Comparison of ENCODE assay signal across 20 cellular contexts in the genomic region with DNA sequence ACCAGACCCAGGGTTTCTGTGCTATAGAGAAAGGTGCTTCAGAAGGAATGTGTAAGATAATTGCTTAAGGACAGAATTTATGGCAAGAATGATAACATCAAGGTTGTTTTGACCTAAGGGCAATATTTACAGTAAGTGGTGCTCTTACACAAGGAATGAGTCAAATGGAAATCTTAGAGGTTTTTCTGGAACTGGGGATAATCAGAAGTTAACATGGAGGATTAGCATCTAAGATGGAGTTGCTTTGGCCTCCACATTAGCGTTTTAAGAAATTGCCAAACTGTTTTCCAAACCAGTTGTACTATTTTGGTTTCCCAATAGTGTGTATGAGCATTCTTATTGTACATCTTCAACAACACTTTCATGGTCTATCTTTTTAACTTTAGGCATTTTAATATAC. TPM values are rescaled to one million over a fixed set of nuclear protein-coding genes. Genes with fewer than 3 reads are reported as not detected.
DNase-seq lines count a peak whose midpoint lies in the region; TF ChIP-seq lines count a peak whose summit lies in the region.
"Had no signal": no experiment of that assay in that cellular context is flagged by ENCODE, and none has a peak within 500 bp of the region (broad histone marks: within the 10 kb centered on the region; RNA-seq: fewer than 3 reads in every experiment).

No MANE protein-coding gene starts in this region.

- intact Hi-C loops in activated CD4-positive, alpha-beta memory T cell treated with anti-CD3 and anti-CD28 coated beads for 36 hours (cut with micrococcal nuclease) = no loop called here

- H3K27me3 Mint-ChIP-seq in HFFc6 (ENCODE audit: insufficient read depth) = peaks cover 3% of the 10 kb centered on the region
- peaks cover 2% of the 10 kb centered on the region for H3K27me3 Mint-ChIP-seq in activated CD4-positive, alpha-beta memory T cell treated with anti-CD3 and anti-CD28 coated beads for 36 hours

- H3K27ac ChIP-seq in VCaP = peak overlapping the region; percentile 82

- no peaks in the 10 kb centered on the region for H3K9me3 Mint-ChIP-seq in HFFc6
- no peaks in the 10 kb centered on the region for H3K9me3 Mint-ChIP-seq in activated CD4-positive, alpha-beta memory T cell treated with anti-CD3 and anti-CD28 coated beads for 36 hours
- H3K9me3 Mint-ChIP-seq: CD4-positive, CD25-positive, alpha-beta regulatory T cell; CD8-positive, alpha-beta memory T cell; GM23338 had no signal

- H3K36me3 Mint-ChIP-seq in HFFc6 (ENCODE audit: low read depth) = no peaks in the 10 kb centered on the region
- H3K36me3 Mint-ChIP-seq in activated CD4-positive, alpha-beta memory T cell treated with anti-CD3 and anti-CD28 coated beads for 36 hours = no peaks in the 10 kb centered on the region
- H3K36me3 Mint-ChIP-seq: CD4-positive, CD25-positive, alpha-beta regulatory T cell had no signal

- POLR2A ChIA-PET in activated CD4-positive, alpha-beta memory T cell treated with anti-CD3 and anti-CD28 coated beads for 36 hours (lab: Charles Lee) = no interaction called here

- TF ChIP-seq CTCF in HFFc6 (IDR thresholded peaks at IDR 0.05) (no peak), VCaP (conservative IDR thresholded peaks at IDR 0.05) (no peak), epithelial cell of esophagus (IDR thresholded peaks at IDR 0.05; ENCODE audit: insufficient read depth, low read depth, low read length, missing control alignments) (no peak)

- no peak overlapping the region for H3K4me3 Mint-ChIP-seq in HFFc6
- H3K4me3 Mint-ChIP-seq in activated CD4-positive, alpha-beta memory T cell treated with anti-CD3 and anti-CD28 coated beads for 36 hours = no peak overlapping the region
- H3K4me3 Mint-ChIP-seq: GM23338 had no signal

- no peak overlapping the region for H3K4me3 ChIP-seq in epithelial cell of esophagus (ENCODE audit: low read length)
- H3K4me3 ChIP-seq: GM23338 had no signal

- peaks cover 17% of the 10 kb centered on the region; the same call in 1 of the 2 replicates for H3K4me1 Mint-ChIP-seq in HFFc6 (ENCODE audit: low read depth)
- H3K4me1 Mint-ChIP-seq in activated CD4-positive, alpha-beta memory T cell treated with anti-CD3 and anti-CD28 coated beads for 36 hours (ENCODE audit: low read depth) = peaks cover 5% of the 10 kb centered on the region

- H3K27ac Mint-ChIP-seq in HFFc6 = no peak overlapping the region
- H3K27ac Mint-ChIP-seq in activated CD4-positive, alpha-beta memory T cell treated with anti-CD3 and anti-CD28 coated beads for 36 hours = no peak overlapping the region
- H3K27ac Mint-ChIP-seq: CD4-positive, CD25-positive, alpha-beta regulatory T cell; CD8-positive, alpha-beta memory T cell; GM23338 had no signal

- DNase-seq in HFFc6 = peak; percentile 15
- peak; percentile 24 for DNase-seq in epithelial cell of esophagus (ENCODE audit: low read depth)
- no peak for DNase-seq in NCI-H748 (lab: John Stamatoyannopoulos, UW; ENCODE audit: unreplicated experiment)
- DNase-seq in activated CD4-positive, CD25-positive, alpha-beta regulatory T cell (lab: John Stamatoyannopoulos, UW) = no peak
- DNase-seq in activated CD4-positive, alpha-beta memory T cell treated with anti-CD3 and anti-CD28 coated beads for 36 hours = no peak
- DNase-seq in AG08396 (ENCODE audit: low spot score) = no peak
- DNase-seq: BE2C; C1 segment of cervical spinal cord; CD4-positive, CD25-positive, alpha-beta regulatory T cell; CD8-positive, alpha-beta memory T cell; COR-L47; DMS 273 treated with DMSO at 0.1 percent for 48 hours; DMS53; DND-41; GDM1; HCEC 1CT; IMR-90 had no signal

- CTCF ChIA-PET in activated CD4-positive, alpha-beta memory T cell treated with anti-CD3 and anti-CD28 coated beads for 36 hours (lab: Charles Lee) = no interaction called here

RNA-seq across cellular contexts. Expression of gene WDR93, which starts 3.1 kb away (rescaled TPM):
- under 1 TPM in 1 of 6 experiments, not detected in 5; 0.21 TPM for total RNA-seq in HFFc6 (2021; fragmentation: NEBNext Ultra II Directional; extraction: Animal tissue kit (Norgen Biotek cat#: 25700))
- total RNA-seq in activated CD4-positive, alpha-beta memory T cell treated with anti-CD3 and anti-CD28 coated beads for 36 hours = not detected
- total RNA-seq: A172; CD4-positive, CD25-positive, alpha-beta regulatory T cell; CD8-positive, alpha-beta memory T cell; IMR-90 had no signal

RNA-seq across cellular contexts. Expression of gene PEX11A, which starts 3.1 kb away (rescaled TPM):
- total RNA-seq in HFFc6 (2021; fragmentation: NEBNext Ultra II Directional; extraction: Animal tissue kit (Norgen Biotek cat#: 25700)) = 1 to 10 TPM; 2.1 to 4.6 (median 3.0) TPM
- total RNA-seq in activated CD4-positive, alpha-beta memory T cell treated with anti-CD3 and anti-CD28 coated beads for 36 hours = 1 to 10 TPM; 2.9 to 3.1 TPM

RNA-seq across cellular contexts. Expression of gene PLIN1, which starts 14.5 kb away (rescaled TPM):
- not detected for total RNA-seq in HFFc6 (2021; fragmentation: NEBNext Ultra II Directional; extraction: Animal tissue kit (Norgen Biotek cat#: 25700))
- under 1 TPM; 0.17 to 0.31 TPM for total RNA-seq in activated CD4-positive, alpha-beta memory T cell treated with anti-CD3 and anti-CD28 coated beads for 36 hours
- total RNA-seq: A172; CD4-positive, CD25-positive, alpha-beta regulatory T cell had no signal

RNA-seq across cellular contexts. Expression of gene KIF7, which starts 38.4 kb away (rescaled TPM):
- total RNA-seq in HFFc6 (2021; fragmentation: NEBNext Ultra II Directional; extraction: Animal tissue kit (Norgen Biotek cat#: 25700)) = 10 to 100 TPM; 21.9 to 27.3 (median 24.5) TPM
- total RNA-seq in activated CD4-positive, alpha-beta memory T cell treated with anti-CD3 and anti-CD28 coated beads for 36 hours = under 1 TPM; 0.92 to 0.95 TPM

RNA-seq across cellular contexts. Expression of gene MESP1, which starts 57.4 kb away (rescaled TPM):
- under 1 TPM; 0.13 to 0.57 (median 0.26) TPM for total RNA-seq in HFFc6 (2021; fragmentation: NEBNext Ultra II Directional; extraction: Animal tissue kit (Norgen Biotek cat#: 25700))
- 1 to 10 TPM; 4.6 to 6.7 TPM for total RNA-seq in activated CD4-positive, alpha-beta memory T cell treated with anti-CD3 and anti-CD28 coated beads for 36 hours

Comparison
In these comparisons a context has a peak if more than half of its experiments do, and no peak if none do; other contexts are left out.
1. DNase-seq: peak in HFFc6 (single experiment) and epithelial cell of esophagus (single experiment); none in NCI-H748 (single experiment), activated CD4-positive, CD25-positive, alpha-beta regulatory T cell (0 of 4), activated CD4-positive, alpha-beta memory T cell treated with anti-CD3 and anti-CD28 coated beads for 36 hours (single experiment) and AG08396 (single experiment).